ENCODE assay signal across 31 cellular contexts in genomic region chr5:102891175-102891574, GRCh38.
"Had no signal": no experiment of that assay in that cellular context is flagged by ENCODE, and none has a peak within 500 bp of the region (broad histone marks: within the 10 kb centered on the region; RNA-seq: fewer than 3 reads in every experiment).

No MANE protein-coding gene starts in this region.

- H3K27me3 ChIP-seq: left lung, neural progenitor cell, neutrophil, stomach, testis, thyroid gland, transverse colon, upper lobe of left lung had no signal

- H3K9me3 ChIP-seq: left lung, lower lobe of right lung, neutrophil, prostate gland, stomach, testis, thyroid gland, transverse colon, upper lobe of left lung had no signal

- H2AFZ ChIP-seq: neural progenitor cell had no signal

- H3K4me3 ChIP-seq: left lung, lower lobe of right lung, neural progenitor cell, prostate gland, skin epidermis, stomach, testis, thyroid gland, transverse colon, upper lobe of left lung had no signal

- H3K4me2 ChIP-seq: neural progenitor cell had no signal

- H3K27ac ChIP-seq: left lung, lower lobe of right lung, neutrophil, prostate gland, skin epidermis, stomach, testis, thyroid gland, transverse colon, upper lobe of left lung had no signal

- H3K9ac ChIP-seq: neural progenitor cell had no signal

- ATAC-seq: left cardiac atrium; left lung; lower lobe of right lung; natural killer cell; right cardiac atrium; sciatic nerve; stimulated activated naive B cell treated with anti-CD40 and anti-IgM and Interleukin-4, amounts not matched to agents 10 μg/mL and 1 μg/mL and 100 μg/mL, for 72 hours; stimulated activated naive CD8-positive, alpha-beta T cell treated with anti-CD3 and anti-CD28 coated beads, Interleukin-15, Interleukin-2, amounts not matched to agents 100 U/mL and 50 U/mL, for 24 hours had no signal

- DNase-seq: hippocampal formation; kidney glomerular epithelial cell; left cardiac atrium; left lung; lower lobe of right lung; mammary epithelial cell; mesenchymal stem cell; naive B cell; natural killer cell; nephron progenitor cell; occipital lobe; posterior cingulate gyrus; retina; right cardiac atrium; stimulated activated CD4-positive, alpha-beta T cell treated with anti-CD3 and anti-CD28 coated beads, Interleukin-12 subunit alpha, Interleukin-12 subunit beta, amount 100 ng/mL, for 4 hours; stimulated activated CD4-positive, alpha-beta T cell treated with anti-CD3 and anti-CD28 coated beads, Interleukin-15, amount 100 ng/mL, for 24 hours; stimulated activated CD4-positive, alpha-beta T cell treated with anti-CD3 and anti-CD28 coated beads, Interleukin-2, amount 100 ng/mL, for 24 hours; stimulated activated CD4-positive, alpha-beta T cell treated with anti-CD3 and anti-CD28 coated beads, Interleukin-4, amount 100 ng/mL, for 1 hour; stimulated activated naive B cell treated with anti-CD40 and anti-IgM and Interleukin-4, amounts not matched to agents 10 μg/mL and 1 μg/mL and 100 μg/mL, for 72 hours; stimulated activated naive CD8-positive, alpha-beta T cell treated with anti-CD3 and anti-CD28 coated beads, Interleukin-15, Interleukin-2, amounts not matched to agents 100 U/mL and 50 U/mL, for 24 hours; stomach; testis; thyroid gland; transverse colon; upper lobe of left lung had no signal

- FAIRE-seq: keratinocyte had no signal

- H3K36me3 ChIP-seq: left lung, lower lobe of right lung, neural progenitor cell, neutrophil, prostate gland, stomach, thyroid gland, transverse colon, upper lobe of left lung had no signal

- H3K4me1 ChIP-seq: left lung, lower lobe of right lung, prostate gland, stomach, testis, thyroid gland, transverse colon, upper lobe of left lung had no signal
